In genomic region chr1:235545294-235545930, GRCh38 we compare ENCODE assay signal across 21 cellular contexts. TPM values are rescaled to one million over a fixed set of nuclear protein-coding genes. Genes with fewer than 3 reads are reported as not detected.
A peak's percentile ranks its signal among the peaks of the same experiment; 100 is the strongest.
DNase-seq lines count a peak whose midpoint lies in the region; ATAC-seq, FAIRE-seq and TF ChIP-seq lines count a peak whose summit lies in the region.
"Had no signal": no experiment of that assay in that cellular context is flagged by ENCODE, and none has a peak within 500 bp of the region (broad histone marks: within the 10 kb centered on the region; RNA-seq: fewer than 3 reads in every experiment).

No MANE protein-coding gene starts in this region.

- DNase-seq in HepG2 (ENCODE audit: low spot score), result no peak
- DNase-seq in right lobe of liver, result no peak
- peak; percentile 10 for DNase-seq in kidney epithelial cell (ENCODE audit: low read depth)
- no peak for DNase-seq in mesendoderm
- DNase-seq in left colon, result no peak
- DNase-seq in activated CD4-positive, alpha-beta T cell treated with anti-CD3 and anti-CD28 coated beads, Interleukin-2, amount 50 U/mL, for 1 hour, result no peak
- no peak for DNase-seq in H54 (ENCODE audit: insufficient read length, low spot score)
- DNase-seq: CD8-positive, alpha-beta T cell; DMS 273 treated with DMSO at 0.1 percent for 48 hours; DMS53; DND-41; EL had no signal

- intact Hi-C loops in HepG2 (cut with micrococcal nuclease; ENCODE audit: unreplicated experiment), result no loop called here
- intact Hi-C loops in right lobe of liver (cut with DNase I), result no loop called here
- intact Hi-C loops in left colon (cut with DNase I, micrococcal nuclease), result no loop called here

- CTCF ChIA-PET in HepG2 (lab: Yijun Ruan, JAX; ENCODE audit: low intra/inter-chr PET ratio, low total read pairs), result no interaction called here

- no peak overlapping the region for H3K18ac ChIP-seq in mesendoderm (ENCODE audit: low read length)

- H3K4me2 ChIP-seq in HepG2 (ENCODE audit: low read depth, low read length) (no peak overlapping the region), mesendoderm (ENCODE audit: low read length) (no peak overlapping the region)
- H3K4me2 ChIP-seq: A549, BLaER1 had no signal

- BruUV-seq in HepG2 (replicated peaks; lab: Mats Ljungman, UMichigan), result no TSS peak

- no peaks in the 10 kb centered on the region for H3K27me3 ChIP-seq in HepG2 (ENCODE audit: control insufficient read depth in 1 of 2, insufficient read depth in 2 of 2, low read length in 2 of 2)
- no peaks in the 10 kb centered on the region for H3K27me3 ChIP-seq in right lobe of liver
- H3K27me3 ChIP-seq in kidney epithelial cell (ENCODE audit: control insufficient read depth, insufficient read depth, low read length), result no peaks in the 10 kb centered on the region
- H3K27me3 ChIP-seq in mesendoderm (ENCODE audit: insufficient read depth, low read length, poor library complexity), result no peaks in the 10 kb centered on the region
- H3K27me3 ChIP-seq: BLaER1 had no signal

- H3K9ac ChIP-seq in HepG2 (ENCODE audit: insufficient read depth, low read depth, low read length) (no peak overlapping the region), mesendoderm (ENCODE audit: low read length) (no peak overlapping the region)
- H3K9ac ChIP-seq: BLaER1 had no signal

- no peak overlapping the region for H2BK120ac ChIP-seq in mesendoderm (ENCODE audit: low read depth, low read length)

- no peak overlapping the region for H4K5ac ChIP-seq in mesendoderm (ENCODE audit: low read length)

- TF ChIP-seq RAD21 in HepG2 (CRISPR knock-in tag; IDR thresholded peaks at IDR 0.05), result no peak

- H3K79me1 ChIP-seq in mesendoderm (ENCODE audit: low read length), result no peaks in the 10 kb centered on the region

- H3K4me1 ChIP-seq in HepG2 (ENCODE audit: insufficient read depth, low read length), result peaks cover 10% of the 10 kb centered on the region
- H3K4me1 ChIP-seq in right lobe of liver, result no peaks in the 10 kb centered on the region
- peaks cover 4% of the 10 kb centered on the region for H3K4me1 ChIP-seq in mesendoderm (ENCODE audit: control insufficient read depth, low read depth, low read length)
- H3K4me1 ChIP-seq: A549, BLaER1, HAP-1 had no signal

- no peak overlapping the region for H2BK5ac ChIP-seq in mesendoderm (ENCODE audit: low read length)

- TF ChIP-seq EP300 in HepG2 (IDR thresholded peaks at IDR 0.05; ENCODE audit: low read depth in 2 of 2, low read length in 2 of 2), result no peak
- no peak for TF ChIP-seq EP300 in HepG2 (CRISPR knock-in tag; IDR thresholded peaks at IDR 0.05; ENCODE audit: borderline replicate concordance)

- no peak overlapping the region for H3K4me3 ChIP-seq in HepG2 (replicated peaks in 1 of 3; ENCODE audit: insufficient read depth in 1 of 3, low read depth in 2 of 3, low read length in 3 of 3)
- H3K4me3 ChIP-seq in right lobe of liver, result no peak overlapping the region
- H3K4me3 ChIP-seq in kidney epithelial cell (ENCODE audit: low read depth, low read length), result no peak overlapping the region
- H3K4me3 ChIP-seq in mesendoderm (ENCODE audit: low read length), result no peak overlapping the region
- H3K4me3 ChIP-seq: A549, BLaER1, GM12878, HAP-1 had no signal

- ATAC-seq in HepG2 (peak; percentile 65), right lobe of liver (no peak), left colon (no peak), GM18520 (IDR thresholded peaks at IDR 0.05; ENCODE audit: unreplicated experiment) (no peak)
- ATAC-seq: A549; CD8-positive, alpha-beta T cell had no signal

- no peak overlapping the region for H2AFZ ChIP-seq in HepG2 (ENCODE audit: low read length)

- H3K36me3 ChIP-seq in HepG2 (replicated peaks in 1 of 2; ENCODE audit: control insufficient read depth in 1 of 2, insufficient read depth in 2 of 2, low read length in 2 of 2), result peaks cover 0 to 1% of the 10 kb centered on the region in 2 experiments; a peak in 1 of 5 replicates
- no peaks in the 10 kb centered on the region for H3K36me3 ChIP-seq in right lobe of liver
- H3K36me3 ChIP-seq in kidney epithelial cell (ENCODE audit: control insufficient read depth, insufficient read depth, low read length), result no peaks in the 10 kb centered on the region
- no peaks in the 10 kb centered on the region for H3K36me3 ChIP-seq in mesendoderm (ENCODE audit: control insufficient read depth, insufficient read depth, low read length)
- H3K36me3 ChIP-seq: BLaER1, HAP-1 had no signal

- POLR2A ChIA-PET in HepG2 (lab: Yijun Ruan, JAX), result no interaction called here

- H3K23ac ChIP-seq in mesendoderm (ENCODE audit: low read length), result peak overlapping the region; percentile 80

- H3K9me3 ChIP-seq in HepG2 (ENCODE audit: low read length) (no peaks in the 10 kb centered on the region), right lobe of liver (no peaks in the 10 kb centered on the region)
- H3K9me3 ChIP-seq: A549, BLaER1, HAP-1 had no signal

- no peaks in the 10 kb centered on the region for H4K20me1 ChIP-seq in HepG2 (ENCODE audit: insufficient read depth, low read length)
- H4K20me1 ChIP-seq: BLaER1 had no signal

- H3K56ac ChIP-seq in mesendoderm (ENCODE audit: low read length), result no peak overlapping the region

- in situ Hi-C loops in HepG2 (cut with HindIII; ENCODE audit: extremely low pct_ligation_motif_present, low pct_unique_long_range_greater_than_20kb), result no loop called here

- no peaks in the 10 kb centered on the region for H3K79me2 ChIP-seq in HepG2 (ENCODE audit: insufficient read depth, low read length)
- H3K79me2 ChIP-seq in mesendoderm (ENCODE audit: control insufficient read depth, insufficient read depth, low read length), result no peaks in the 10 kb centered on the region

- WGBS in HepG2 (ENCODE audit: low lambda C conversion rate), result 48% methylated on average over 9 of the region's 9 CpGs
- WGBS in right lobe of liver (ENCODE audit: insufficient coverage, low coverage, low lambda C conversion rate, missing lambda C conversion rate), result 42% methylated on average over 6 of the region's 9 CpGs
- WGBS in mesendoderm (ENCODE audit: extremely low coverage, insufficient coverage, low lambda C conversion rate), result no CpG with 5 or more reads among the region's 9 CpGs

- no peak for FAIRE-seq in HepG2 (lab: Jason Lieb, UNC)
- no peak for FAIRE-seq in H54 (lab: Jason Lieb, UNC)
- FAIRE-seq: A549, GM12878, GM19239, H1, HTR-8/SVneo had no signal

- TF ChIP-seq POLR2A in HepG2 (IDR thresholded peaks at IDR 0.05; ENCODE audit: insufficient read depth in 1 of 2, low read depth in 2 of 2, low read length in 2 of 2), result no peak
- TF ChIP-seq POLR2A in right lobe of liver (IDR thresholded peaks at IDR 0.05), result no peak
- TF ChIP-seq POLR2A in H54 (IDR thresholded peaks at IDR 0.05; ENCODE audit: low read depth, low read length), result no peak

- no peak for TF ChIP-seq CTCF in HepG2 (CRISPR knock-in tag; IDR thresholded peaks at IDR 0.05)
- no peak for TF ChIP-seq CTCF in right lobe of liver (IDR thresholded peaks at IDR 0.05)
- no peak for TF ChIP-seq CTCF in kidney epithelial cell (IDR thresholded peaks at IDR 0.05; ENCODE audit: insufficient read depth, low read length, poor library complexity, severe bottlenecking)

- H3K4ac ChIP-seq in mesendoderm (ENCODE audit: low read depth, low read length), result no peak overlapping the region

- no peak overlapping the region for H4K8ac ChIP-seq in mesendoderm (ENCODE audit: low read depth, low read length)

- no peak overlapping the region for H2AK5ac ChIP-seq in mesendoderm (ENCODE audit: low read length)

- H3K27ac ChIP-seq in HepG2 (ENCODE audit: extremely low read length, insufficient read depth, low read length), result no peak overlapping the region
- no peak overlapping the region for H3K27ac ChIP-seq in right lobe of liver
- H3K27ac ChIP-seq in mesendoderm (ENCODE audit: low read depth, low read length), result no peak overlapping the region
- H3K27ac ChIP-seq: 22Rv1, A549, BLaER1 had no signal

- no peak overlapping the region for H2BK15ac ChIP-seq in mesendoderm (replicated peaks; ENCODE audit: low read depth)

TF ChIP-seq in HepG2, 621 proteins besides CTCF, POLR2A, EP300 and RAD21 (continues in another document):
- no peak for TF ChIP-seq TBP (CRISPR knock-in tag; IDR thresholded peaks at IDR 0.05)

RNA-seq across cellular contexts. Expression of gene B3GALNT2, which starts 41.2 kb away (rescaled TPM):
- total RNA-seq in HepG2 (2016; rRNA removed; fragmentation: Illumina TruSeq; extraction: Trizol) (22.3 and 28.9 TPM in 2 replicates), right lobe of liver (10 to 100 TPM in 3 of 6 experiments, 1 to 10 TPM in 3; 7.0 to 15.5 (median 9.1) TPM), kidney epithelial cell (34.0 and 39.8 TPM in 2 replicates), left colon (10 to 100 TPM; 18.6 to 18.7 TPM)
- 29.6 and 35.2 TPM in 2 replicates for total RNA-seq in HepG2 (2016; cell fraction: cytosol; rRNA removed; fragmentation: Illumina TruSeq; extraction: Trizol; ENCODE audit: low read depth)
- 20.5 and 28.3 TPM in 2 replicates for total RNA-seq in HepG2 (2016; cell fraction: insoluble cytoplasmic fraction; rRNA removed; fragmentation: Illumina TruSeq; extraction: Trizol)
- total RNA-seq in HepG2 (2016; cell fraction: membrane; rRNA removed; fragmentation: Illumina TruSeq; extraction: Trizol), result 23.3 and 27.3 TPM in 2 replicates
- total RNA-seq in HepG2 (2016; cell fraction: nucleus; rRNA removed; fragmentation: Illumina TruSeq; extraction: Trizol), result 24.2 and 34.7 TPM in 2 replicates
- 14.6 and 16.5 TPM in 2 replicates for polyA plus RNA-seq in HepG2 (2011; rRNA removed)
- 8.0 and 10.4 TPM in 2 replicates for polyA plus RNA-seq in HepG2 (2011; cell fraction: cytosol; rRNA removed)
- polyA plus RNA-seq in HepG2 (2011; cell fraction: nucleus; rRNA removed), result 16.4 TPM in 2 replicates
- 14.5 and 15.0 TPM in 2 replicates for polyA plus RNA-seq in HepG2 (2012)
- 3.2 and 3.4 TPM in 2 replicates for polyA plus RNA-seq in HepG2 (2016; cell fraction: cytosol; fragmentation: Illumina TruSeq; extraction: Trizol; ENCODE audit: low read depth)
- polyA plus RNA-seq in HepG2 (2016; cell fraction: insoluble cytoplasmic fraction; fragmentation: Illumina TruSeq; extraction: Trizol; ENCODE audit: low read depth), result 9.9 and 10.3 TPM in 2 replicates
- 6.4 and 6.5 TPM in 2 replicates for polyA plus RNA-seq in HepG2 (2016; cell fraction: membrane; fragmentation: Illumina TruSeq; extraction: Trizol; ENCODE audit: low read depth)
- polyA plus RNA-seq in HepG2 (2016; cell fraction: nucleus; fragmentation: Illumina TruSeq; extraction: Trizol; ENCODE audit: insufficient read depth, low read depth), result 20.1 and 22.3 TPM in 2 replicates
- 23.0 and 50.3 TPM in 2 replicates for polyA minus RNA-seq in HepG2 (2011; rRNA and poly(A)+ RNA removed; ENCODE audit: low replicate concordance)
- polyA minus RNA-seq in HepG2 (2011; cell fraction: cytosol; rRNA and poly(A)+ RNA removed), result 20.0 and 21.6 TPM in 2 replicates
- polyA minus RNA-seq in HepG2 (2011; cell fraction: nucleus; rRNA and poly(A)+ RNA removed), result 41.8 and 43.5 TPM in 2 replicates
- 12.6 TPM for polyA plus RNA-seq in mesendoderm (2013, experiment 1 of 2)
- 13.0 TPM for polyA plus RNA-seq in mesendoderm (2013, experiment 2 of 2)
